1 cellular context compared by ENCODE assay signal in the genomic region with DNA sequence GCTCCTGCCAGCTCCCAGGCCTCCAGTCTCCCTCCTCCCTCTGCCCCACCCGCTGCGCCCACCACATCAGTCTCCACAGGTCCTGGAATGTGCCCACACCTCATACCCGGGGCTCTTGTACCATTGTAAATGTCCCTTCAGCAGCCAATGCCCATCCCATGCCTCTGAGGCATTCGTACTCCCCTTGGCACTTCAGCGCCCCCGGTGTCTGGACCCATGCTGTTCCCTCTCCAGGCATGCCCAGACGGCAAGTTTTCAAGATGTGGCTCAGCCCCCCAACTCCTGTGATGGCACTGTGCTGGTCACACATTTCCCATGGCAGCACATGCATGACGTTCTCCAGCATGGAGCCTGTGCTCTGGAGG.
TF ChIP-seq lines count a peak whose summit lies in the region.

No MANE protein-coding gene starts in this region.

TF ChIP-seq in GM23338, 12 proteins besides CTCF, POLR2A, EP300 and RAD21 (continued from another document):
- TF ChIP-seq REST (IDR thresholded peaks at IDR 0.05; ENCODE audit: unreplicated experiment), result no peak
- TF ChIP-seq CREB1 (CRISPR knock-in tag; IDR thresholded peaks at IDR 0.05; ENCODE audit: low read depth), result no peak
TF ChIP-seq in GM23338: peak in this region for 0.
